ENCODE assay signal across 29 cellular contexts in the genomic region with DNA sequence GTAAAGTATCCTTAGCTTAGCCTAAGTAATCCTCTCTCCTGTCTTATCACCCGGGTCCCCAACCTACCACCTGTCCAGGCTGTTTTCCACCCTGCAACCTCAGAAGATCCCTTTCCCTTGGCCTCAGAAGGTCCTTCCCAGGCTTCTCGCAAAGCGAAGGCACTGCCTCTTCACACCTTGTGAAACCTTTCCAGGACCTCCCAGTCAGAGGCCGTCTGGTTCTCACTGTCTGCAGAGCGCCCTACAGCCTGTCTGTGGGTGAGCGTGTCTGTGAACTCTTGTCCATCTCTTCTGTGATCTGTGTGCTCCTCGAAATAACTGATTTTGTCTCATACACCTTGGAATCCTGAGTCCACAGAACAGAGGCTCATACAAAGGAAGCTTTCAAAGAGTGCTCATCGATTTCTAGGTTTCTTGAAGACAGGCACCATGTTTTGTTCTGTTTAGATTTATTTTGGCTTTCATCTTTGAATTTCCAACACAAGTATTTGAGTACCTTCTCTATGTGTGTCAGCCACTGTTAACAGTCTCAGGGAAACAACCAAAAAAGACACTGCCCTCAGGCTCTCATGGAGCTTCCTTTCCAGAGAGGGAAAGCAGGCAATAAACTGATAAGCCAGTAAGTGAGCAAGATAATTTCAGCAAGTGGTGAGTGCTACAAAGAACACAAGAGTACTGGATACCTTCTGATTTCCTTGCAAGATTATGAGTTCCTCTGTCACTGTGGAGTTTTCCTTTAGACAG. TPM values are rescaled to one million over a fixed set of nuclear protein-coding genes. Genes with fewer than 3 reads are reported as not detected.
"Had no signal": no experiment of that assay in that cellular context is flagged by ENCODE, and none has a peak within 500 bp of the region (broad histone marks: within the 10 kb centered on the region; RNA-seq: fewer than 3 reads in every experiment).

No MANE protein-coding gene starts in this region.

- H2AFZ ChIP-seq: PC-9 had no signal

- H3K27ac ChIP-seq: adrenal gland, body of pancreas, breast epithelium, PC-9 had no signal

- DNase-seq: activated CD4-positive, alpha-beta T cell treated with anti-CD3 and anti-CD28 coated beads for 36 hours; activated CD4-positive, alpha-beta T cell treated with anti-CD3 and anti-CD28 coated beads, Interleukin-2, amount 10 ng/mL, durations not matched to agents 7 days and 5 days; activated CD4-positive, alpha-beta T cell treated with anti-CD3 and anti-CD28 coated beads, Interleukin-2, amount 50 U/mL, for 48 hours; activated CD8-positive, alpha-beta T cell treated with anti-CD3 and anti-CD28 coated beads, Interleukin-2, amount 10 ng/mL, durations not matched to agents 7 days and 5 days; activated gamma-delta T cell; activated naive CD4-positive, alpha-beta T cell treated with anti-CD3 and anti-CD28 coated beads for 36 hours; activated T-cell treated with anti-CD3 and anti-CD28 coated beads, Interleukin-2, amount 50 U/mL, for 24 hours; adrenal gland; body of pancreas; central memory CD4-positive, alpha-beta T cell; Kasumi-1; KG1; MM.1S; MV-4-11; NCI-H1092; NCI-H1436 treated with DMSO at 0.1 percent for 48 hours; NCI-H1694 treated with DMSO at 0.1 percent for 48 hours; NCI-H2029; NCI-H2227 treated with DMSO at 0.1 percent for 48 hours; NCI-H524 treated with DMSO at 0.1 percent for 48 hours; NK-92 treated with Interleukin-12 subunit alpha and Interleukin-12 subunit beta, amount 100 ng/mL, for 24 hours; PC-9; Right ventricle myocardium superior had no signal

- H3K9me3 Mint-ChIP-seq: activated CD4-positive, alpha-beta T cell treated with anti-CD3 and anti-CD28 coated beads, Interleukin-2, amount 10 ng/mL, durations not matched to agents 7 days and 5 days; activated naive CD4-positive, alpha-beta T cell treated with anti-CD3 and anti-CD28 coated beads for 36 hours; activated naive CD4-positive, alpha-beta T cell treated with anti-CD3 and anti-CD28 coated beads, Interleukin-2, amount 50 U/mL, for 72 hours; activated T-cell treated with anti-CD3 and anti-CD28 coated beads, Interleukin-2, amount 50 U/mL, for 24 hours; activated T-helper 2 cell treated with anti-CD3 and anti-CD28 coated beads, Interferon-gamma antibody, Interleukin-2, Interleukin-4, amounts not matched to agents 10 μg/mL and 5 μg/mL and 100 μg/mL, durations not matched to agents 14 hours and 24 hours and 36 hours; T-helper 1 cell treated with Interleukin-12 subunit alpha and Interleukin-12 subunit beta and Interleukin-4 antibody, amounts not matched to agents 30 μg/mL and 1 μg/mL, for 36 hours; T-helper 2 cell treated with Interferon-gamma antibody and Interleukin-4, amounts not matched to agents 5 μg/mL and 100 μg/mL, for 36 hours had no signal

- H3K27ac Mint-ChIP-seq: activated CD4-positive, alpha-beta T cell treated with anti-CD3 and anti-CD28 coated beads for 36 hours; activated CD4-positive, alpha-beta T cell treated with anti-CD3 and anti-CD28 coated beads, Interleukin-2, amount 10 ng/mL, durations not matched to agents 7 days and 5 days; activated CD8-positive, alpha-beta T cell treated with anti-CD3 and anti-CD28 coated beads, Interleukin-2, amount 10 ng/mL, durations not matched to agents 7 days and 5 days; activated naive CD4-positive, alpha-beta T cell treated with anti-CD3 and anti-CD28 coated beads for 36 hours; activated naive CD4-positive, alpha-beta T cell treated with anti-CD3 and anti-CD28 coated beads, Interleukin-2, amount 50 U/mL, for 72 hours; activated T-cell treated with anti-CD3 and anti-CD28 coated beads, Interleukin-2, amount 50 U/mL, for 24 hours; activated T-helper 2 cell treated with anti-CD3 and anti-CD28 coated beads, Interferon-gamma antibody, Interleukin-2, Interleukin-4, amounts not matched to agents 10 μg/mL and 5 μg/mL and 100 μg/mL, durations not matched to agents 14 hours and 24 hours and 36 hours; T-helper 1 cell treated with Interleukin-12 subunit alpha and Interleukin-12 subunit beta and Interleukin-4 antibody, amounts not matched to agents 30 μg/mL and 1 μg/mL, for 36 hours; T-helper 2 cell treated with Interferon-gamma antibody and Interleukin-4, amounts not matched to agents 5 μg/mL and 100 μg/mL, for 36 hours had no signal

- H3K4me1 Mint-ChIP-seq: activated CD4-positive, alpha-beta T cell treated with anti-CD3 and anti-CD28 coated beads for 36 hours; activated CD4-positive, alpha-beta T cell treated with anti-CD3 and anti-CD28 coated beads, Interleukin-2, amount 10 ng/mL, durations not matched to agents 7 days and 5 days had no signal

- H3K4me2 ChIP-seq: PC-9 had no signal

- H3K9me3 ChIP-seq: adrenal gland, body of pancreas, breast epithelium had no signal

- H3K4me3 ChIP-seq: adrenal gland, body of pancreas, breast epithelium, PC-9 had no signal

- H3K36me3 ChIP-seq: adrenal gland, breast epithelium had no signal

- H3K36me3 Mint-ChIP-seq: activated naive CD4-positive, alpha-beta T cell treated with anti-CD3 and anti-CD28 coated beads, Interleukin-2, amount 50 U/mL, for 72 hours had no signal

- H3K4me3 Mint-ChIP-seq: activated CD4-positive, alpha-beta T cell treated with anti-CD3 and anti-CD28 coated beads for 36 hours; activated CD4-positive, alpha-beta T cell treated with anti-CD3 and anti-CD28 coated beads, Interleukin-2, amount 10 ng/mL, durations not matched to agents 7 days and 5 days; activated CD8-positive, alpha-beta T cell treated with anti-CD3 and anti-CD28 coated beads, Interleukin-2, amount 10 ng/mL, durations not matched to agents 7 days and 5 days; activated naive CD4-positive, alpha-beta T cell treated with anti-CD3 and anti-CD28 coated beads for 36 hours; activated T-cell treated with anti-CD3 and anti-CD28 coated beads, Interleukin-2, amount 50 U/mL, for 24 hours; T-helper 1 cell treated with Interleukin-12 subunit alpha and Interleukin-12 subunit beta and Interleukin-4 antibody, amounts not matched to agents 30 μg/mL and 1 μg/mL, for 36 hours; T-helper 2 cell treated with Interferon-gamma antibody and Interleukin-4, amounts not matched to agents 5 μg/mL and 100 μg/mL, for 36 hours had no signal

- ATAC-seq: activated CD4-positive, alpha-beta T cell treated with anti-CD3 and anti-CD28 coated beads for 36 hours; activated CD4-positive, CD25-positive, alpha-beta regulatory T cell treated with anti-CD3 and anti-CD28 coated beads, Interleukin-2, amount 50 U/mL, for 24 hours; activated CD8-positive, alpha-beta T cell treated with anti-CD3 and anti-CD28 coated beads, Interleukin-2, amount 10 ng/mL, durations not matched to agents 7 days and 5 days; activated naive CD4-positive, alpha-beta T cell treated with anti-CD3 and anti-CD28 coated beads, Interleukin-2, amount 50 U/mL, for 72 hours; body of pancreas had no signal

RNA-seq across cellular contexts. Expression of gene PDE10A, which starts 6.3 kb away (rescaled TPM):
- total RNA-seq: activated CD4-positive, alpha-beta T cell treated with anti-CD3 and anti-CD28 coated beads for 36 hours; activated CD4-positive, alpha-beta T cell treated with anti-CD3 and anti-CD28 coated beads, Interleukin-2, amount 10 ng/mL, durations not matched to agents 7 days and 5 days; activated CD8-positive, alpha-beta T cell treated with anti-CD3 and anti-CD28 coated beads, Interleukin-2, amount 10 ng/mL, durations not matched to agents 7 days and 5 days; activated naive CD4-positive, alpha-beta T cell treated with anti-CD3 and anti-CD28 coated beads for 36 hours; activated naive CD4-positive, alpha-beta T cell treated with anti-CD3 and anti-CD28 coated beads, Interleukin-2, amount 50 U/mL, for 72 hours; activated T-helper 2 cell treated with anti-CD3 and anti-CD28 coated beads, Interferon-gamma antibody, Interleukin-2, Interleukin-4, amounts not matched to agents 10 μg/mL and 5 μg/mL and 100 μg/mL, durations not matched to agents 14 hours and 24 hours and 36 hours; PC-9 had no signal
